ENCODE assay signal across 15 cellular contexts in genomic region chr20:37640600-37641561, GRCh38. TPM values are rescaled to one million over a fixed set of nuclear protein-coding genes. Genes with fewer than 3 reads are reported as not detected.
DNase-seq lines count a peak whose midpoint lies in the region; ATAC-seq and TF ChIP-seq lines count a peak whose summit lies in the region.
"Had no signal": no experiment of that assay in that cellular context is flagged by ENCODE, and none has a peak within 500 bp of the region (broad histone marks: within the 10 kb centered on the region; RNA-seq: fewer than 3 reads in every experiment).

No MANE protein-coding gene starts in this region.

- WGBS in ovary, 3 donors, result 29 to 30% (median 29%) methylated on average over 13 of the region's 13 CpGs

- peak; percentile 29 for DNase-seq in NCI-H2227 (lab: John Stamatoyannopoulos, UW; ENCODE audit: unreplicated experiment)
- no peak for DNase-seq in NCI-H2227 treated with DMSO at 0.1 percent for 48 hours (lab: John Stamatoyannopoulos, UW)
- DNase-seq in NCI-H2196 treated with DMSO at 0.1 percent for 48 hours (lab: John Stamatoyannopoulos, UW; ENCODE audit: unreplicated experiment), result peak; percentile 25
- DNase-seq in dermis blood vessel endothelial cell, result peak; percentile 36
- DNase-seq in upper lobe of right lung, result no peak
- no peak for DNase-seq in ovary
- DNase-seq: activated CD4-positive, CD25-positive, alpha-beta regulatory T cell; activated naive CD4-positive, alpha-beta T cell treated with anti-CD3 and anti-CD28 coated beads for 36 hours; DMS153; head of caudate nucleus; kidney; NCI-H1694 treated with DMSO at 0.1 percent for 48 hours had no signal

- TF ChIP-seq CTCF in upper lobe of right lung (IDR thresholded peaks at IDR 0.05), result no peak
- no peak for TF ChIP-seq CTCF in ovary (IDR thresholded peaks at IDR 0.05)

- H3K27ac ChIP-seq in upper lobe of right lung (no peak overlapping the region), ovary (no peak overlapping the region)
- H3K27ac ChIP-seq: thoracic aorta had no signal

- intact Hi-C loops in upper lobe of right lung (cut with DNase I) (no loop called here), ovary (cut with DNase I) (no loop called here)

- no peak for TF ChIP-seq POLR2A in ovary (IDR thresholded peaks at IDR 0.05)

- H3K9me3 ChIP-seq in upper lobe of right lung, result no peaks in the 10 kb centered on the region
- no peaks in the 10 kb centered on the region for H3K9me3 ChIP-seq in ovary

- peaks cover 16% of the 10 kb centered on the region for H3K27me3 ChIP-seq in upper lobe of right lung
- no peaks in the 10 kb centered on the region for H3K27me3 ChIP-seq in ovary

- H3K4me1 ChIP-seq in upper lobe of right lung (no peaks in the 10 kb centered on the region), ovary (ENCODE audit: insufficient read depth) (no peaks in the 10 kb centered on the region)

- no peaks in the 10 kb centered on the region for H3K36me3 ChIP-seq in upper lobe of right lung
- no peaks in the 10 kb centered on the region for H3K36me3 ChIP-seq in ovary
- H3K36me3 ChIP-seq: thoracic aorta had no signal

- H3K4me3 ChIP-seq in upper lobe of right lung (no peak overlapping the region), ovary (no peak overlapping the region)
- H3K4me3 ChIP-seq: thoracic aorta had no signal

- peak; percentile 32 for ATAC-seq in upper lobe of right lung
- ATAC-seq in HG02798 (IDR thresholded peaks at IDR 0.05; ENCODE audit: poor library complexity, unreplicated experiment), result no peak
- ATAC-seq in HG02623 (IDR thresholded peaks at IDR 0.05; ENCODE audit: unreplicated experiment), result no peak

- no peak for TF ChIP-seq EP300 in ovary (IDR thresholded peaks at IDR 0.05)

RNA-seq across cellular contexts. Expression of gene CTNNBL1, which starts 52.9 kb away (rescaled TPM):
- total RNA-seq in dermis blood vessel endothelial cell, result 32.8 and 35.8 TPM in 2 replicates
- 52.8 TPM for total RNA-seq in upper lobe of right lung
- total RNA-seq in ovary, result 10 to 100 TPM; 17.3 to 54.6 (median 42.3) TPM
- polyA plus RNA-seq in ovary, result 10 to 100 TPM; 33.0 to 58.7 TPM

Comparison
In these comparisons a context has a peak if more than half of its experiments do, and no peak if none do; other contexts are left out.
1. DNase-seq: peak in NCI-H2227 (single experiment), NCI-H2196 treated with DMSO at 0.1 percent for 48 hours (single experiment) and dermis blood vessel endothelial cell (single experiment); none in NCI-H2227 treated with DMSO at 0.1 percent for 48 hours (single experiment), upper lobe of right lung (single experiment) and ovary (0 of 5).